In the genomic region with DNA sequence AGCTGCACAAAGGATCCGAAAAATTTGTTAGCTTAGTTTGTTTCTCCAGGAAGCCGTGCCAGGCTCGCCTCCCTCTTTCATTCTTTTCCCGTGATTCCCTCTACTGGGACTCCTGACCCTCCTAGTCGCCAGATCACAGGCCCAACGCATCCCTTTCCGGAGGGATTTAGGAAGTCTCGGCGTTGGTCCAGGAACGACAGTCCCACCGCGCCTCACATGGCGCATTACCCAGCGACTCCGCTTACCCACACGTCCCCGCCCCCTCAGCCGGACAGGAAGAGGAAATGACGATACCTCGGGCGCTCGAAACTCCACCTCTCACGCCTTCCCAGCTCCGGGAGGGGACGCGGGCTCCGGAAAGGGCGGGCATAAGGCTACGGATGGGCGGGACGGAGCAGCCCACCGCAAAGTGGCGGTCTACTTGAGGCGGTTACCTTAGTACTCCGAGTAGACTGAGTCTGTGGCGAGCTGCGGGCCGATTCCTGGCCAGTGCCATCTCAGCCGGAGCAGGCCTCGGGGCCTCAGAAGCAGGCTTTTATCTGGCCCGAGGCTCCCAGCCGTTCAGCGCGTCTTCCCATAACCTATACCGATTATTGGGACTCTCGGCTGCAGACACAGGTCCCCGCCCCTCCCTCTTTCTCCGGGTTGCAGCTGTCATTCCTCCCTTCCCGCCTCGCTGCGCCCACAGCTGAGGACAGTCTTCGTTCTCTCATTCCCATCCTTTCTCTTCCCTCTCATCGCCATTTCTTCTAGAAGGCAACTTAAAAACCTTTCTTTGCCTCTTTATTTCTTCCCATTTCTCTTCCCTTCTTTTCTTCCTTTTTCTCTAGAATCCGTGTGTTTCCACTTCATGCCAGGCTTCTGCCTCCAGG, we compare ENCODE assay signal across 1 cellular context.
TF ChIP-seq lines count a peak whose summit lies in the region.

TSS of gene CCDC15 (plus strand) at position 450 of the 872 bp plus-strand sequence. CDS start 531 bp downstream, outside the sequence.

TF ChIP-seq in HepG2, 621 proteins besides CTCF, POLR2A, EP300 and RAD21 (continued from another document and continues in another):
- TF ChIP-seq ZNF616 (CRISPR knock-in tag; IDR thresholded peaks at IDR 0.05; ENCODE audit: low read depth) (peak; percentile 76; the same call in 1 of the 2 replicates), REPIN1 (CRISPR knock-in tag; IDR thresholded peaks at IDR 0.05; ENCODE audit: borderline replicate concordance, low read depth) (peak; percentile 51; the same call in 1 of the 2 replicates), TARDBP (CRISPR knock-in tag; IDR thresholded peaks at IDR 0.05) (peak; percentile 71), ZNF30 (CRISPR knock-in tag; IDR thresholded peaks at IDR 0.05) (no peak), ZNF136 (CRISPR knock-in tag; IDR thresholded peaks at IDR 0.05; ENCODE audit: low read depth) (no peak), ZNF230 (CRISPR knock-in tag; IDR thresholded peaks at IDR 0.05) (no peak), LRRFIP1 (CRISPR knock-in tag; conservative IDR thresholded peaks at IDR 0.05) (no peak), ARHGAP35 (CRISPR knock-in tag; IDR thresholded peaks at IDR 0.05; ENCODE audit: borderline replicate concordance) (no peak), MEIS2 (CRISPR knock-in tag; IDR thresholded peaks at IDR 0.05) (peak; percentile 60), ZNF264 (CRISPR knock-in tag; IDR thresholded peaks at IDR 0.05) (peak; percentile 44; the same call in 1 of the 2 replicates), ZBTB43 (CRISPR knock-in tag; conservative IDR thresholded peaks at IDR 0.05) (peak; percentile 57; the same call in 1 of the 2 replicates), ZNF619 (CRISPR knock-in tag; IDR thresholded peaks at IDR 0.05) (no peak), FLYWCH1 (CRISPR knock-in tag; IDR thresholded peaks at IDR 0.05) (no peak), NCOR1 (IDR thresholded peaks at IDR 0.05; ENCODE audit: borderline replicate concordance, low read length) (no peak), ZNF251 (CRISPR knock-in tag; IDR thresholded peaks at IDR 0.05) (no peak), CBX1 (IDR thresholded peaks at IDR 0.05; ENCODE audit: low read depth) (no peak), ZNF232 (CRISPR knock-in tag; IDR thresholded peaks at IDR 0.05; ENCODE audit: borderline replicate concordance) (peak; percentile 63; the same call in 1 of the 2 replicates), ZNF225 (CRISPR knock-in tag; IDR thresholded peaks at IDR 0.05) (no peak), SRSF4 (IDR thresholded peaks at IDR 0.05; ENCODE audit: low read depth, low read length, poor library complexity, severe bottlenecking) (no peak), ZFP82 (CRISPR knock-in tag; IDR thresholded peaks at IDR 0.05; ENCODE audit: borderline replicate concordance) (peak; percentile 51; the same call in 1 of the 2 replicates), KIAA2018 (CRISPR knock-in tag; IDR thresholded peaks at IDR 0.05; ENCODE audit: borderline replicate concordance) (no peak), TCF12 (IDR thresholded peaks at IDR 0.05) (no peak), TCF12 (CRISPR knock-in tag; IDR thresholded peaks at IDR 0.05) (peak; percentile 31; the same call in 1 of the 2 replicates), ZNF580 (CRISPR knock-in tag; IDR thresholded peaks at IDR 0.05; ENCODE audit: borderline replicate concordance, low read depth) (peak; percentile 34; the same call in 1 of the 2 replicates), MEIS1 (CRISPR knock-in tag; IDR thresholded peaks at IDR 0.05; ENCODE audit: borderline replicate concordance) (peak; percentile 68), KDM5A (IDR thresholded peaks at IDR 0.05; ENCODE audit: borderline replicate concordance, low read length) (peak; percentile 51; the same call in 1 of the 2 replicates), TMF1 (CRISPR knock-in tag; IDR thresholded peaks at IDR 0.05; ENCODE audit: low read depth) (no peak), ZNF468 (CRISPR knock-in tag; IDR thresholded peaks at IDR 0.05) (no peak), ZNF777 (CRISPR knock-in tag; IDR thresholded peaks at IDR 0.05) (peak; percentile 39; the same call in 1 of the 2 replicates), SALL2 (CRISPR knock-in tag; IDR thresholded peaks at IDR 0.05) (peak; percentile 91)
- TF ChIP-seq, protein P1, sequence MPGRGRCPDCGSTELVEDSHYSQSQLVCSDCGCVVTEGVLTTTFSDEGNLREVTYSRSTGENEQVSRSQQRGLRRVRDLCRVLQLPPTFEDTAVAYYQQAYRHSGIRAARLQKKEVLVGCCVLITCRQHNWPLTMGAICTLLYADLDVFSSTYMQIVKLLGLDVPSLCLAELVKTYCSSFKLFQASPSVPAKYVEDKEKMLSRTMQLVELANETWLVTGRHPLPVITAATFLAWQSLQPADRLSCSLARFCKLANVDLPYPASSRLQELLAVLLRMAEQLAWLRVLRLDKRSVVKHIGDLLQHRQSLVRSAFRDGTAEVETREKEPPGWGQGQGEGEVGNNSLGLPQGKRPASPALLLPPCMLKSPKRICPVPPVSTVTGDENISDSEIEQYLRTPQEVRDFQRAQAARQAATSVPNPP (CRISPR knock-in tag; IDR thresholded peaks at IDR 0.05), result no peak
- TF ChIP-seq, protein P2, sequence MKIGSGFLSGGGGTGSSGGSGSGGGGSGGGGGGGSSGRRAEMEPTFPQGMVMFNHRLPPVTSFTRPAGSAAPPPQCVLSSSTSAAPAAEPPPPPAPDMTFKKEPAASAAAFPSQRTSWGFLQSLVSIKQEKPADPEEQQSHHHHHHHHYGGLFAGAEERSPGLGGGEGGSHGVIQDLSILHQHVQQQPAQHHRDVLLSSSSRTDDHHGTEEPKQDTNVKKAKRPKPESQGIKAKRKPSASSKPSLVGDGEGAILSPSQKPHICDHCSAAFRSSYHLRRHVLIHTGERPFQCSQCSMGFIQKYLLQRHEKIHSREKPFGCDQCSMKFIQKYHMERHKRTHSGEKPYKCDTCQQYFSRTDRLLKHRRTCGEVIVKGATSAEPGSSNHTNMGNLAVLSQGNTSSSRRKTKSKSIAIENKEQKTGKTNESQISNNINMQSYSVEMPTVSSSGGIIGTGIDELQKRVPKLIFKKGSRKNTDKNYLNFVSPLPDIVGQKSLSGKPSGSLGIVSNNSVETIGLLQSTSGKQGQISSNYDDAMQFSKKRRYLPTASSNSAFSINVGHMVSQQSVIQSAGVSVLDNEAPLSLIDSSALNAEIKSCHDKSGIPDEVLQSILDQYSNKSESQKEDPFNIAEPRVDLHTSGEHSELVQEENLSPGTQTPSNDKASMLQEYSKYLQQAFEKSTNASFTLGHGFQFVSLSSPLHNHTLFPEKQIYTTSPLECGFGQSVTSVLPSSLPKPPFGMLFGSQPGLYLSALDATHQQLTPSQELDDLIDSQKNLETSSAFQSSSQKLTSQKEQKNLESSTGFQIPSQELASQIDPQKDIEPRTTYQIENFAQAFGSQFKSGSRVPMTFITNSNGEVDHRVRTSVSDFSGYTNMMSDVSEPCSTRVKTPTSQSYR (CRISPR knock-in tag; IDR thresholded peaks at IDR 0.05; ENCODE audit: borderline replicate concordance), result 0 out of 2 replicates have a peak, but pooled peaks have one; percentile 41
- TF ChIP-seq, protein P3, sequence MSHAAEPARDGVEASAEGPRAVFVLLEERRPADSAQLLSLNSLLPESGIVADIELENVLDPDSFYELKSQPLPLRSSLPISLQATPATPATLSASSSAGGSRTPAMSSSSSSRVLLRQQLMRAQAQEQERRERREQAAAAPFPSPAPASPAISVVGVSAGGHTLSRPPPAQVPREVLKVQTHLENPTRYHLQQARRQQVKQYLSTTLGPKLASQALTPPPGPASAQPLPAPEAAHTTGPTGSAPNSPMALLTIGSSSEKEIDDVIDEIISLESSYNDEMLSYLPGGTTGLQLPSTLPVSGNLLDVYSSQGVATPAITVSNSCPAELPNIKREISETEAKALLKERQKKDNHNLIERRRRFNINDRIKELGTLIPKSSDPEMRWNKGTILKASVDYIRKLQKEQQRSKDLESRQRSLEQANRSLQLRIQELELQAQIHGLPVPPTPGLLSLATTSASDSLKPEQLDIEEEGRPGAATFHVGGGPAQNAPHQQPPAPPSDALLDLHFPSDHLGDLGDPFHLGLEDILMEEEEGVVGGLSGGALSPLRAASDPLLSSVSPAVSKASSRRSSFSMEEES (CRISPR knock-in tag; IDR thresholded peaks at IDR 0.05), result no peak
- TF ChIP-seq, protein P4, sequence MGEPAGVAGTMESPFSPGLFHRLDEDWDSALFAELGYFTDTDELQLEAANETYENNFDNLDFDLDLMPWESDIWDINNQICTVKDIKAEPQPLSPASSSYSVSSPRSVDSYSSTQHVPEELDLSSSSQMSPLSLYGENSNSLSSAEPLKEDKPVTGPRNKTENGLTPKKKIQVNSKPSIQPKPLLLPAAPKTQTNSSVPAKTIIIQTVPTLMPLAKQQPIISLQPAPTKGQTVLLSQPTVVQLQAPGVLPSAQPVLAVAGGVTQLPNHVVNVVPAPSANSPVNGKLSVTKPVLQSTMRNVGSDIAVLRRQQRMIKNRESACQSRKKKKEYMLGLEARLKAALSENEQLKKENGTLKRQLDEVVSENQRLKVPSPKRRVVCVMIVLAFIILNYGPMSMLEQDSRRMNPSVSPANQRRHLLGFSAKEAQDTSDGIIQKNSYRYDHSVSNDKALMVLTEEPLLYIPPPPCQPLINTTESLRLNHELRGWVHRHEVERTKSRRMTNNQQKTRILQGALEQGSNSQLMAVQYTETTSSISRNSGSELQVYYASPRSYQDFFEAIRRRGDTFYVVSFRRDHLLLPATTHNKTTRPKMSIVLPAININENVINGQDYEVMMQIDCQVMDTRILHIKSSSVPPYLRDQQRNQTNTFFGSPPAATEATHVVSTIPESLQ (CRISPR knock-in tag; conservative IDR thresholded peaks at IDR 0.05), result no peak
